In genomic region chr12:94677778-94678177, GRCh38 we compare ENCODE assay signal across 1 cellular context.
TF ChIP-seq lines count a peak whose summit lies in the region.

No MANE protein-coding gene starts in this region.

TF ChIP-seq in HepG2, 621 proteins besides CTCF, POLR2A, EP300 and RAD21 (continued from another document):
- TF ChIP-seq, protein P1, sequence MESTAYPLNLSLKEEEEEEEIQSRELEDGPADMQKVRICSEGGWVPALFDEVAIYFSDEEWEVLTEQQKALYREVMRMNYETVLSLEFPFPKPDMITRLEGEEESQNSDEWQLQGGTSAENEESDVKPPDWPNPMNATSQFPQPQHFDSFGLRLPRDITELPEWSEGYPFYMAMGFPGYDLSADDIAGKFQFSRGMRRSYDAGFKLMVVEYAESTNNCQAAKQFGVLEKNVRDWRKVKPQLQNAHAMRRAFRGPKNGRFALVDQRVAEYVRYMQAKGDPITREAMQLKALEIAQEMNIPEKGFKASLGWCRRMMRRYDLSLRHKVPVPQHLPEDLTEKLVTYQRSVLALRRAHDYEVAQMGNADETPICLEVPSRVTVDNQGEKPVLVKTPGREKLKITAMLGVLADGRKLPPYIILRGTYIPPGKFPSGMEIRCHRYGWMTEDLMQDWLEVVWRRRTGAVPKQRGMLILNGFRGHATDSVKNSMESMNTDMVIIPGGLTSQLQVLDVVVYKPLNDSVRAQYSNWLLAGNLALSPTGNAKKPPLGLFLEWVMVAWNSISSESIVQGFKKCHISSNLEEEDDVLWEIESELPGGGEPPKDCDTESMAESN (CRISPR knock-in tag; conservative IDR thresholded peaks at IDR 0.05), result no peak
- no peak for TF ChIP-seq ZNF101 (CRISPR knock-in tag; IDR thresholded peaks at IDR 0.05; ENCODE audit: borderline replicate concordance, low read depth)
- no peak for TF ChIP-seq KAT8 (CRISPR knock-in tag; IDR thresholded peaks at IDR 0.05)
- TF ChIP-seq ZBTB33 (CRISPR knock-in tag; IDR thresholded peaks at IDR 0.05), result no peak
- no peak for TF ChIP-seq SP5 (CRISPR knock-in tag; IDR thresholded peaks at IDR 0.05; ENCODE audit: borderline replicate concordance, low read depth)
- no peak for TF ChIP-seq GTF3A (CRISPR knock-in tag; conservative IDR thresholded peaks at IDR 0.05)
- TF ChIP-seq, protein P2, sequence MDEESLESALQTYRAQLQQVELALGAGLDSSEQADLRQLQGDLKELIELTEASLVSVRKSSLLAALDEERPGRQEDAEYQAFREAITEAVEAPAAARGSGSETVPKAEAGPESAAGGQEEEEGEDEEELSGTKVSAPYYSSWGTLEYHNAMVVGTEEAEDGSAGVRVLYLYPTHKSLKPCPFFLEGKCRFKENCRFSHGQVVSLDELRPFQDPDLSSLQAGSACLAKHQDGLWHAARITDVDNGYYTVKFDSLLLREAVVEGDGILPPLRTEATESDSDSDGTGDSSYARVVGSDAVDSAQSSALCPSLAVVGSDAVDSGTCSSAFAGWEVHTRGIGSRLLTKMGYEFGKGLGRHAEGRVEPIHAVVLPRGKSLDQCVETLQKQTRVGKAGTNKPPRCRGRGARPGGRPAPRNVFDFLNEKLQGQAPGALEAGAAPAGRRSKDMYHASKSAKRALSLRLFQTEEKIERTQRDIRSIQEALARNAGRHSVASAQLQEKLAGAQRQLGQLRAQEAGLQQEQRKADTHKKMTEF (CRISPR knock-in tag; IDR thresholded peaks at IDR 0.05), result no peak
- TF ChIP-seq, protein P3, sequence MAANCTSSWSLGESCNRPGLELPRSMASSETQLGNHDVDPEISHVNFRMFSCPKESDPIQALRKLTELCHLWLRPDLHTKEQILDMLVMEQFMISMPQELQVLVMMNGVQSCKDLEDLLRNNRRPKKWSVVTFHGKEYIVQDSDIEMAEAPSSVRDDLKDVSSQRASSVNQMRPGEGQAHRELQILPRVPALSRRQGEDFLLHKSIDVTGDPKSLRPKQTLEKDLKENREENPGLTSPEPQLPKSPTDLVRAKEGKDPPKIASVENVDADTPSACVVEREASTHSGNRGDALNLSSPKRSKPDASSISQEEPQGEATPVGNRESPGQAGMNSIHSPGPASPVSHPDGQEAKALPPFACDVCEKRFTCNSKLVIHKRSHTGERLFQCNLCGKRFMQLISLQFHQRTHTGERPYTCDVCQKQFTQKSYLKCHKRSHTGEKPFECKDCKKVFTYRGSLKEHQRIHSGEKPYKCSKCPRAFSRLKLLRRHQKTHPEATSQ (CRISPR knock-in tag; IDR thresholded peaks at IDR 0.05; ENCODE audit: borderline replicate concordance), result no peak
- no peak for TF ChIP-seq REPIN1 (CRISPR knock-in tag; IDR thresholded peaks at IDR 0.05; ENCODE audit: borderline replicate concordance, low read depth)
- TF ChIP-seq HDAC6 (IDR thresholded peaks at IDR 0.05; ENCODE audit: low read depth, low read length), result no peak
- TF ChIP-seq GATAD1 (CRISPR knock-in tag; IDR thresholded peaks at IDR 0.05), result no peak
- TF ChIP-seq ZBTB25 (CRISPR knock-in tag; IDR thresholded peaks at IDR 0.05), result no peak
- TF ChIP-seq TAF15 (IDR thresholded peaks at IDR 0.05; ENCODE audit: low read depth, low read length, poor library complexity, severe bottlenecking), result no peak
TF ChIP-seq in HepG2: peak in this region for 0.
